Comparison of ENCODE assay signal across 8 cellular contexts in genomic region chr4:153486281-153487151, GRCh38. TPM values are rescaled to one million over a fixed set of nuclear protein-coding genes. Genes with fewer than 3 reads are reported as not detected.
DNase-seq lines count a peak whose midpoint lies in the region; ATAC-seq and TF ChIP-seq lines count a peak whose summit lies in the region.

No MANE protein-coding gene starts in this region.

- H3K4me1 Mint-ChIP-seq in stimulated activated naive CD8-positive, alpha-beta T cell treated with anti-CD3 and anti-CD28 coated beads, Interleukin-15, Interleukin-2, amounts not matched to agents 100 ng/mL and 50 ng/mL, for 24 hours (ENCODE audit: low read depth), result peaks cover 87% of the 10 kb centered on the region
- peaks cover 83% of the 10 kb centered on the region for H3K4me1 Mint-ChIP-seq in activated CD4-positive, alpha-beta T cell treated with anti-CD3 and anti-CD28 coated beads, Interleukin-2, amount 10 ng/mL, durations not matched to agents 7 days and 5 days

- POLR2A ChIA-PET in activated CD4-positive, alpha-beta T cell treated with anti-CD3 and anti-CD28 coated beads, Interleukin-2, amount 10 ng/mL, durations not matched to agents 7 days and 5 days (lab: Charles Lee), result interaction anchor here (0.6 kb wide), 1 partner anchor 65 kb away, joined by 3 read pairs; no protein-coding TSS in a partner anchor

- CTCF ChIA-PET in activated CD4-positive, alpha-beta T cell treated with anti-CD3 and anti-CD28 coated beads, Interleukin-2, amount 10 ng/mL, durations not matched to agents 7 days and 5 days (lab: Charles Lee), result interaction anchor here (0.7 to 2.1 kb wide), 8 partner anchors 9 to 92 kb away, joined by 3 to 11 read pairs (median 3); no protein-coding TSS in a partner anchor

- H3K36me3 Mint-ChIP-seq in stimulated activated naive CD8-positive, alpha-beta T cell treated with anti-CD3 and anti-CD28 coated beads, Interleukin-15, Interleukin-2, amounts not matched to agents 100 ng/mL and 50 ng/mL, for 24 hours (ENCODE audit: low read depth), result peaks cover 46% of the 10 kb centered on the region
- peaks cover 19% of the 10 kb centered on the region for H3K36me3 Mint-ChIP-seq in activated CD4-positive, alpha-beta T cell treated with anti-CD3 and anti-CD28 coated beads, Interleukin-2, amount 10 ng/mL, durations not matched to agents 7 days and 5 days (ENCODE audit: low read depth)

- no peaks in the 10 kb centered on the region for H3K9me3 Mint-ChIP-seq in stimulated activated naive CD8-positive, alpha-beta T cell treated with anti-CD3 and anti-CD28 coated beads, Interleukin-15, Interleukin-2, amounts not matched to agents 100 ng/mL and 50 ng/mL, for 24 hours
- H3K9me3 Mint-ChIP-seq in activated CD4-positive, alpha-beta T cell treated with anti-CD3 and anti-CD28 coated beads, Interleukin-2, amount 10 ng/mL, durations not matched to agents 7 days and 5 days, result no peaks in the 10 kb centered on the region

- TF ChIP-seq CTCF in foreskin fibroblast (IDR thresholded peaks at IDR 0.05; ENCODE audit: low read depth, low read length), result no peak

- no peak for DNase-seq in stimulated activated naive CD8-positive, alpha-beta T cell treated with anti-CD3 and anti-CD28 coated beads, Interleukin-15, Interleukin-2, amounts not matched to agents 100 U/mL and 50 U/mL, for 24 hours
- no peak for DNase-seq in activated CD4-positive, alpha-beta T cell treated with anti-CD3 and anti-CD28 coated beads, Interleukin-2, amount 10 ng/mL, durations not matched to agents 7 days and 5 days
- DNase-seq in foreskin fibroblast, result peak; percentile 78 to 87
- peak; percentile 24 for DNase-seq in stimulated activated CD4-positive, alpha-beta T cell treated with anti-CD3 and anti-CD28 coated beads, Interleukin-4, amount 100 ng/mL, for 1 hour
- DNase-seq in GOT3 (lab: John Stamatoyannopoulos, UW), result no peak

- peak overlapping the region; percentile 98 for H3K27ac Mint-ChIP-seq in stimulated activated naive CD8-positive, alpha-beta T cell treated with anti-CD3 and anti-CD28 coated beads, Interleukin-15, Interleukin-2, amounts not matched to agents 100 ng/mL and 50 ng/mL, for 24 hours
- H3K27ac Mint-ChIP-seq in activated CD4-positive, alpha-beta T cell treated with anti-CD3 and anti-CD28 coated beads, Interleukin-2, amount 10 ng/mL, durations not matched to agents 7 days and 5 days, result peak overlapping the region; percentile 94

- H3K4me3 ChIP-seq in foreskin fibroblast (ENCODE audit: low read depth in 1 of 2, low read length in 2 of 2), result no peak overlapping the region

- ATAC-seq in stimulated activated naive CD8-positive, alpha-beta T cell treated with anti-CD3 and anti-CD28 coated beads, Interleukin-15, Interleukin-2, amounts not matched to agents 100 U/mL and 50 U/mL, for 24 hours, result no peak
- ATAC-seq in HG03135 (IDR thresholded peaks at IDR 0.05; ENCODE audit: unreplicated experiment), result no peak
- no peak for ATAC-seq in GM21381 (IDR thresholded peaks at IDR 0.05; ENCODE audit: unreplicated experiment)

- H3K27me3 Mint-ChIP-seq in stimulated activated naive CD8-positive, alpha-beta T cell treated with anti-CD3 and anti-CD28 coated beads, Interleukin-15, Interleukin-2, amounts not matched to agents 100 ng/mL and 50 ng/mL, for 24 hours, result no peaks in the 10 kb centered on the region
- no peaks in the 10 kb centered on the region for H3K27me3 Mint-ChIP-seq in activated CD4-positive, alpha-beta T cell treated with anti-CD3 and anti-CD28 coated beads, Interleukin-2, amount 10 ng/mL, durations not matched to agents 7 days and 5 days

- peak overlapping the region; percentile 82 for H3K4me3 Mint-ChIP-seq in stimulated activated naive CD8-positive, alpha-beta T cell treated with anti-CD3 and anti-CD28 coated beads, Interleukin-15, Interleukin-2, amounts not matched to agents 100 ng/mL and 50 ng/mL, for 24 hours
- peak overlapping the region; percentile 65 for H3K4me3 Mint-ChIP-seq in activated CD4-positive, alpha-beta T cell treated with anti-CD3 and anti-CD28 coated beads, Interleukin-2, amount 10 ng/mL, durations not matched to agents 7 days and 5 days

RNA-seq across cellular contexts. Expression of gene TMEM131L, which starts 20.4 kb away (rescaled TPM):
- total RNA-seq in activated CD4-positive, alpha-beta T cell treated with anti-CD3 and anti-CD28 coated beads, Interleukin-2, amount 10 ng/mL, durations not matched to agents 7 days and 5 days, result 10 to 100 TPM; 49.3 to 56.0 TPM

Comparison
In these comparisons a context has a peak if more than half of its experiments do, and no peak if none do; other contexts are left out.
1. DNase-seq: peak in foreskin fibroblast (2 of 2) and stimulated activated CD4-positive, alpha-beta T cell treated with anti-CD3 and anti-CD28 coated beads, Interleukin-4, amount 100 ng/mL, for 1 hour (single experiment); none in stimulated activated naive CD8-positive, alpha-beta T cell treated with anti-CD3 and anti-CD28 coated beads, Interleukin-15, Interleukin-2, amounts not matched to agents 100 U/mL and 50 U/mL, for 24 hours (single experiment), activated CD4-positive, alpha-beta T cell treated with anti-CD3 and anti-CD28 coated beads, Interleukin-2, amount 10 ng/mL, durations not matched to agents 7 days and 5 days (single experiment) and GOT3 (single experiment).